15 cellular contexts compared by ENCODE assay signal in genomic region chr1:5661196-5662130, GRCh38.
"Had no signal": no experiment of that assay in that cellular context is flagged by ENCODE, and none has a peak within 500 bp of the region (broad histone marks: within the 10 kb centered on the region; RNA-seq: fewer than 3 reads in every experiment).

No MANE protein-coding gene starts in this region.

- H3K9me3 ChIP-seq: thyroid gland had no signal

- H3K27me3 ChIP-seq: thyroid gland had no signal

- H3K4me1 ChIP-seq: parathyroid adenoma, thyroid gland had no signal

- H3K9ac ChIP-seq: parathyroid adenoma had no signal

- ATAC-seq: effector memory CD8-positive, alpha-beta T cell; left colon; stimulated activated naive B cell treated with anti-CD40 and anti-IgM and Interleukin-4, amounts not matched to agents 10 μg/mL and 1 μg/mL and 100 μg/mL, for 72 hours had no signal

- H3K36me3 ChIP-seq: heart left ventricle, thyroid gland had no signal

- DNase-seq: activated CD4-positive, alpha-beta T cell treated with anti-CD3 and anti-CD28 coated beads, Interleukin-2, amount 10 ng/mL, durations not matched to agents 24 days and 14 days; activated CD4-positive, CD25-positive, alpha-beta regulatory T cell; activated CD8-positive, alpha-beta memory T cell treated with anti-CD3 and anti-CD28 coated beads, Interleukin-2, amount 50 U/mL, for 48 hours; activated naive CD8-positive, alpha-beta T cell treated with anti-CD3 and anti-CD28 coated beads, Interleukin-2, amount 10 ng/mL, durations not matched to agents 7 days and 5 days; activated T-cell treated with anti-CD3 and anti-CD28 coated beads, Interleukin-2, amount 50 U/mL, for 72 hours; effector memory CD8-positive, alpha-beta T cell; mammary epithelial cell; naive B cell; stimulated activated CD4-positive, alpha-beta T cell treated with anti-CD3 and anti-CD28 coated beads, Interleukin-15, amount 100 ng/mL, for 24 hours; stimulated activated CD4-positive, alpha-beta T cell treated with anti-CD3 and anti-CD28 coated beads, Interleukin-4, amount 100 ng/mL, for 1 hour; stimulated activated naive B cell treated with anti-CD40 and anti-IgM and Interleukin-4, amounts not matched to agents 10 μg/mL and 1 μg/mL and 100 μg/mL, for 72 hours; thyroid gland had no signal

- H3K27ac ChIP-seq: parathyroid adenoma, thyroid gland had no signal

- H3K4me3 ChIP-seq: heart left ventricle, thyroid gland had no signal

- H2AFZ ChIP-seq: parathyroid adenoma had no signal
